ENCODE assay signal across 2 cellular contexts in genomic region chr20:37651932-37652331, GRCh38.
TF ChIP-seq lines count a peak whose summit lies in the region.

No MANE protein-coding gene starts in this region.

TF ChIP-seq in GM12878, 131 proteins besides CTCF, POLR2A, EP300 and RAD21:
- TF ChIP-seq, protein P1, sequence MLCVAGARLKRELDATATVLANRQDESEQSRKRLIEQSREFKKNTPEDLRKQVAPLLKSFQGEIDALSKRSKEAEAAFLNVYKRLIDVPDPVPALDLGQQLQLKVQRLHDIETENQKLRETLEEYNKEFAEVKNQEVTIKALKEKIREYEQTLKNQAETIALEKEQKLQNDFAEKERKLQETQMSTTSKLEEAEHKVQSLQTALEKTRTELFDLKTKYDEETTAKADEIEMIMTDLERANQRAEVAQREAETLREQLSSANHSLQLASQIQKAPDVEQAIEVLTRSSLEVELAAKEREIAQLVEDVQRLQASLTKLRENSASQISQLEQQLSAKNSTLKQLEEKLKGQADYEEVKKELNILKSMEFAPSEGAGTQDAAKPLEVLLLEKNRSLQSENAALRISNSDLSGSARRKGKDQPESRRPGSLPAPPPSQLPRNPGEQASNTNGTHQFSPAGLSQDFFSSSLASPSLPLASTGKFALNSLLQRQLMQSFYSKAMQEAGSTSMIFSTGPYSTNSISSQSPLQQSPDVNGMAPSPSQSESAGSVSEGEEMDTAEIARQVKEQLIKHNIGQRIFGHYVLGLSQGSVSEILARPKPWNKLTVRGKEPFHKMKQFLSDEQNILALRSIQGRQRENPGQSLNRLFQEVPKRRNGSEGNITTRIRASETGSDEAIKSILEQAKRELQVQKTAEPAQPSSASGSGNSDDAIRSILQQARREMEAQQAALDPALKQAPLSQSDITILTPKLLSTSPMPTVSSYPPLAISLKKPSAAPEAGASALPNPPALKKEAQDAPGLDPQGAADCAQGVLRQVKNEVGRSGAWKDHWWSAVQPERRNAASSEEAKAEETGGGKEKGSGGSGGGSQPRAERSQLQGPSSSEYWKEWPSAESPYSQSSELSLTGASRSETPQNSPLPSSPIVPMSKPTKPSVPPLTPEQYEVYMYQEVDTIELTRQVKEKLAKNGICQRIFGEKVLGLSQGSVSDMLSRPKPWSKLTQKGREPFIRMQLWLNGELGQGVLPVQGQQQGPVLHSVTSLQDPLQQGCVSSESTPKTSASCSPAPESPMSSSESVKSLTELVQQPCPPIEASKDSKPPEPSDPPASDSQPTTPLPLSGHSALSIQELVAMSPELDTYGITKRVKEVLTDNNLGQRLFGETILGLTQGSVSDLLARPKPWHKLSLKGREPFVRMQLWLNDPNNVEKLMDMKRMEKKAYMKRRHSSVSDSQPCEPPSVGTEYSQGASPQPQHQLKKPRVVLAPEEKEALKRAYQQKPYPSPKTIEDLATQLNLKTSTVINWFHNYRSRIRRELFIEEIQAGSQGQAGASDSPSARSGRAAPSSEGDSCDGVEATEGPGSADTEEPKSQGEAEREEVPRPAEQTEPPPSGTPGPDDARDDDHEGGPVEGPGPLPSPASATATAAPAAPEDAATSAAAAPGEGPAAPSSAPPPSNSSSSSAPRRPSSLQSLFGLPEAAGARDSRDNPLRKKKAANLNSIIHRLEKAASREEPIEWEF (IDR thresholded peaks at IDR 0.05; ENCODE audit: insufficient replicate concordance, low read depth, low read length): no peak
- TF ChIP-seq YY1 (IDR thresholded peaks at IDR 0.05; ENCODE audit: low read depth, low read length) (peak; percentile 53), SMC3 (IDR thresholded peaks at IDR 0.05; ENCODE audit: borderline replicate concordance, low read length) (peak; percentile 52; the same call in 1 of the 2 replicates)

TF ChIP-seq in HepG2, 621 proteins besides CTCF, POLR2A, EP300 and RAD21 (continues in another document):
- TF ChIP-seq TEF (CRISPR knock-in tag; IDR thresholded peaks at IDR 0.05) (no peak), HCFC1 (IDR thresholded peaks at IDR 0.05; ENCODE audit: low read depth, low read length) (no peak), RFX5 (IDR thresholded peaks at IDR 0.05; ENCODE audit: low read depth, low read length) (no peak), YY1 (IDR thresholded peaks at IDR 0.05; ENCODE audit: insufficient read depth, insufficient replicate concordance, low read depth, low read length) (peak; percentile 50), MXD3 (CRISPR knock-in tag; IDR thresholded peaks at IDR 0.05) (0 out of 2 replicates have a peak, but pooled peaks have one; percentile 35), SP5 (CRISPR knock-in tag; IDR thresholded peaks at IDR 0.05; ENCODE audit: borderline replicate concordance, low read depth) (peak; percentile 24; the same call in 1 of the 2 replicates), ZNF333 (CRISPR knock-in tag; IDR thresholded peaks at IDR 0.05; ENCODE audit: borderline replicate concordance) (0 out of 2 replicates have a peak, but pooled peaks have one; percentile 46), REXO4 (CRISPR knock-in tag; IDR thresholded peaks at IDR 0.05; ENCODE audit: borderline replicate concordance) (no peak), ATF1 (CRISPR knock-in tag; IDR thresholded peaks at IDR 0.05) (no peak), MAF1 (CRISPR knock-in tag; IDR thresholded peaks at IDR 0.05; ENCODE audit: borderline replicate concordance) (no peak), TRIM24 (CRISPR knock-in tag; IDR thresholded peaks at IDR 0.05) (no peak), ZNF350 (CRISPR knock-in tag; IDR thresholded peaks at IDR 0.05; ENCODE audit: borderline replicate concordance, low read depth) (peak; percentile 37; the same call in 1 of the 2 replicates), TMF1 (CRISPR knock-in tag; IDR thresholded peaks at IDR 0.05; ENCODE audit: low read depth) (no peak), ZFP62 (CRISPR knock-in tag; IDR thresholded peaks at IDR 0.05) (no peak), XRCC5 (optimal IDR thresholded peaks at IDR 0.05; ENCODE audit: low read length) (peak; percentile 56), AHR (CRISPR knock-in tag; IDR thresholded peaks at IDR 0.05) (no peak), ZNF768 (CRISPR knock-in tag; IDR thresholded peaks at IDR 0.05) (0 out of 2 replicates have a peak, but pooled peaks have one; percentile 34), HMG20A (CRISPR knock-in tag; IDR thresholded peaks at IDR 0.05; ENCODE audit: borderline replicate concordance) (no peak), KDM5B (CRISPR knock-in tag; IDR thresholded peaks at IDR 0.05; ENCODE audit: borderline replicate concordance) (peak; percentile 47; the same call in 1 of the 2 replicates), ZNF841 (CRISPR knock-in tag; IDR thresholded peaks at IDR 0.05; ENCODE audit: borderline replicate concordance) (no peak), SUZ12 (IDR thresholded peaks at IDR 0.05; ENCODE audit: low read depth, low read length) (no peak), CSRNP2 (CRISPR knock-in tag; conservative IDR thresholded peaks at IDR 0.05; ENCODE audit: low read depth) (no peak), ZBTB26 (CRISPR knock-in tag; IDR thresholded peaks at IDR 0.05; ENCODE audit: borderline replicate concordance) (peak; percentile 33; the same call in 1 of the 2 replicates), FOXC1 (CRISPR knock-in tag; IDR thresholded peaks at IDR 0.05; ENCODE audit: borderline replicate concordance) (0 out of 2 replicates have a peak, but pooled peaks have one; percentile 46), ZFX (CRISPR knock-in tag; IDR thresholded peaks at IDR 0.05; ENCODE audit: low read depth) (no peak), ZBTB1 (CRISPR knock-in tag; IDR thresholded peaks at IDR 0.05; ENCODE audit: borderline replicate concordance) (no peak), MAFG (CRISPR knock-in tag; IDR thresholded peaks at IDR 0.05) (peak; percentile 73; the same call in 1 of the 2 replicates), HNRNPK (IDR thresholded peaks at IDR 0.05; ENCODE audit: low read depth, low read length, poor library complexity, severe bottlenecking) (no peak), ZNF567 (CRISPR knock-in tag; IDR thresholded peaks at IDR 0.05; ENCODE audit: borderline replicate concordance) (no peak), RBFOX2 (IDR thresholded peaks at IDR 0.05; ENCODE audit: low read depth, low read length) (no peak)
- TF ChIP-seq, protein P2, sequence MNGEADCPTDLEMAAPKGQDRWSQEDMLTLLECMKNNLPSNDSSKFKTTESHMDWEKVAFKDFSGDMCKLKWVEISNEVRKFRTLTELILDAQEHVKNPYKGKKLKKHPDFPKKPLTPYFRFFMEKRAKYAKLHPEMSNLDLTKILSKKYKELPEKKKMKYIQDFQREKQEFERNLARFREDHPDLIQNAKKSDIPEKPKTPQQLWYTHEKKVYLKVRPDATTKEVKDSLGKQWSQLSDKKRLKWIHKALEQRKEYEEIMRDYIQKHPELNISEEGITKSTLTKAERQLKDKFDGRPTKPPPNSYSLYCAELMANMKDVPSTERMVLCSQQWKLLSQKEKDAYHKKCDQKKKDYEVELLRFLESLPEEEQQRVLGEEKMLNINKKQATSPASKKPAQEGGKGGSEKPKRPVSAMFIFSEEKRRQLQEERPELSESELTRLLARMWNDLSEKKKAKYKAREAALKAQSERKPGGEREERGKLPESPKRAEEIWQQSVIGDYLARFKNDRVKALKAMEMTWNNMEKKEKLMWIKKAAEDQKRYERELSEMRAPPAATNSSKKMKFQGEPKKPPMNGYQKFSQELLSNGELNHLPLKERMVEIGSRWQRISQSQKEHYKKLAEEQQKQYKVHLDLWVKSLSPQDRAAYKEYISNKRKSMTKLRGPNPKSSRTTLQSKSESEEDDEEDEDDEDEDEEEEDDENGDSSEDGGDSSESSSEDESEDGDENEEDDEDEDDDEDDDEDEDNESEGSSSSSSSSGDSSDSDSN (CRISPR knock-in tag; IDR thresholded peaks at IDR 0.05): no peak
- TF ChIP-seq, protein P3, sequence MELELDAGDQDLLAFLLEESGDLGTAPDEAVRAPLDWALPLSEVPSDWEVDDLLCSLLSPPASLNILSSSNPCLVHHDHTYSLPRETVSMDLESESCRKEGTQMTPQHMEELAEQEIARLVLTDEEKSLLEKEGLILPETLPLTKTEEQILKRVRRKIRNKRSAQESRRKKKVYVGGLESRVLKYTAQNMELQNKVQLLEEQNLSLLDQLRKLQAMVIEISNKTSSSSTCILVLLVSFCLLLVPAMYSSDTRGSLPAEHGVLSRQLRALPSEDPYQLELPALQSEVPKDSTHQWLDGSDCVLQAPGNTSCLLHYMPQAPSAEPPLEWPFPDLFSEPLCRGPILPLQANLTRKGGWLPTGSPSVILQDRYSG (CRISPR knock-in tag; IDR thresholded peaks at IDR 0.05): no peak
- TF ChIP-seq, protein P4, sequence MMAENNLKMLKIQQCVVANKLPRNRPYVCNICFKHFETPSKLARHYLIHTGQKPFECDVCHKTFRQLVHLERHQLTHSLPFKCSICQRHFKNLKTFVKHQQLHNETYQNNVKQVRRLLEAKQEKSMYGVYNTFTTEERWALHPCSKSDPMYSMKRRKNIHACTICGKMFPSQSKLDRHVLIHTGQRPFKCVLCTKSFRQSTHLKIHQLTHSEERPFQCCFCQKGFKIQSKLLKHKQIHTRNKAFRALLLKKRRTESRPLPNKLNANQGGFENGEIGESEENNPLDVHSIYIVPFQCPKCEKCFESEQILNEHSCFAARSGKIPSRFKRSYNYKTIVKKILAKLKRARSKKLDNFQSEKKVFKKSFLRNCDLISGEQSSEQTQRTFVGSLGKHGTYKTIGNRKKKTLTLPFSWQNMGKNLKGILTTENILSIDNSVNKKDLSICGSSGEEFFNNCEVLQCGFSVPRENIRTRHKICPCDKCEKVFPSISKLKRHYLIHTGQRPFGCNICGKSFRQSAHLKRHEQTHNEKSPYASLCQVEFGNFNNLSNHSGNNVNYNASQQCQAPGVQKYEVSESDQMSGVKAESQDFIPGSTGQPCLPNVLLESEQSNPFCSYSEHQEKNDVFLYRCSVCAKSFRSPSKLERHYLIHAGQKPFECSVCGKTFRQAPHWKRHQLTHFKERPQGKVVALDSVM (CRISPR knock-in tag; IDR thresholded peaks at IDR 0.05): no peak
- TF ChIP-seq, protein P5, sequence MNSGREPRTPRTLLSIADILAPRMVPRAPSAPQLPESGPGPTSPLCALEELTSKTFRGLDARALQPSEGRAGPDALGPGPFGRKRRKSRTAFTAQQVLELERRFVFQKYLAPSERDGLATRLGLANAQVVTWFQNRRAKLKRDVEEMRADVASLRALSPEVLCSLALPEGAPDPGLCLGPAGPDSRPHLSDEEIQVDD (CRISPR knock-in tag; IDR thresholded peaks at IDR 0.05; ENCODE audit: borderline replicate concordance): no peak
- TF ChIP-seq, protein P6, sequence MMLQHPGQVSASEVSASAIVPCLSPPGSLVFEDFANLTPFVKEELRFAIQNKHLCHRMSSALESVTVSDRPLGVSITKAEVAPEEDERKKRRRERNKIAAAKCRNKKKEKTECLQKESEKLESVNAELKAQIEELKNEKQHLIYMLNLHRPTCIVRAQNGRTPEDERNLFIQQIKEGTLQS (CRISPR knock-in tag; IDR thresholded peaks at IDR 0.05): 0 out of 2 replicates have a peak, but pooled peaks have one; percentile 11
- TF ChIP-seq, protein P7, sequence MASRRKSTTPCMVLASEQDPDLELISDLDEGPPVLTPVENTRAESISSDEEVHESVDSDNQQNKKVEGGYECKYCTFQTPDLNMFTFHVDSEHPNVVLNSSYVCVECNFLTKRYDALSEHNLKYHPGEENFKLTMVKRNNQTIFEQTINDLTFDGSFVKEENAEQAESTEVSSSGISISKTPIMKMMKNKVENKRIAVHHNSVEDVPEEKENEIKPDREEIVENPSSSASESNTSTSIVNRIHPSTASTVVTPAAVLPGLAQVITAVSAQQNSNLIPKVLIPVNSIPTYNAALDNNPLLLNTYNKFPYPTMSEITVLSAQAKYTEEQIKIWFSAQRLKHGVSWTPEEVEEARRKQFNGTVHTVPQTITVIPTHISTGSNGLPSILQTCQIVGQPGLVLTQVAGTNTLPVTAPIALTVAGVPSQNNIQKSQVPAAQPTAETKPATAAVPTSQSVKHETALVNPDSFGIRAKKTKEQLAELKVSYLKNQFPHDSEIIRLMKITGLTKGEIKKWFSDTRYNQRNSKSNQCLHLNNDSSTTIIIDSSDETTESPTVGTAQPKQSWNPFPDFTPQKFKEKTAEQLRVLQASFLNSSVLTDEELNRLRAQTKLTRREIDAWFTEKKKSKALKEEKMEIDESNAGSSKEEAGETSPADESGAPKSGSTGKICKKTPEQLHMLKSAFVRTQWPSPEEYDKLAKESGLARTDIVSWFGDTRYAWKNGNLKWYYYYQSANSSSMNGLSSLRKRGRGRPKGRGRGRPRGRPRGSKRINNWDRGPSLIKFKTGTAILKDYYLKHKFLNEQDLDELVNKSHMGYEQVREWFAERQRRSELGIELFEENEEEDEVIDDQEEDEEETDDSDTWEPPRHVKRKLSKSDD (CRISPR knock-in tag; IDR thresholded peaks at IDR 0.05; ENCODE audit: low read depth): 0 out of 2 replicates have a peak, but pooled peaks have one; percentile 36
- TF ChIP-seq, protein P8, sequence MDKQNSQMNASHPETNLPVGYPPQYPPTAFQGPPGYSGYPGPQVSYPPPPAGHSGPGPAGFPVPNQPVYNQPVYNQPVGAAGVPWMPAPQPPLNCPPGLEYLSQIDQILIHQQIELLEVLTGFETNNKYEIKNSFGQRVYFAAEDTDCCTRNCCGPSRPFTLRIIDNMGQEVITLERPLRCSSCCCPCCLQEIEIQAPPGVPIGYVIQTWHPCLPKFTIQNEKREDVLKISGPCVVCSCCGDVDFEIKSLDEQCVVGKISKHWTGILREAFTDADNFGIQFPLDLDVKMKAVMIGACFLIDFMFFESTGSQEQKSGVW (CRISPR knock-in tag; IDR thresholded peaks at IDR 0.05; ENCODE audit: borderline replicate concordance): no peak
